11 cellular contexts compared by ENCODE assay signal in genomic region chr10:132159331-132160230, GRCh38. TPM values are rescaled to one million over a fixed set of nuclear protein-coding genes. Genes with fewer than 3 reads are reported as not detected.
DNase-seq lines count a peak whose midpoint lies in the region; ATAC-seq lines count a peak whose summit lies in the region.
"Not testable (repeated sequence)": the region's sequence is repeated elsewhere in the genome, so short reads cannot be mapped to it uniquely, and the experiment has no call there.
"Had no signal": no experiment of that assay in that cellular context is flagged by ENCODE, and none has a peak within 500 bp of the region (broad histone marks: within the 10 kb centered on the region; RNA-seq: fewer than 3 reads in every experiment).

No MANE protein-coding gene starts in this region.

- POLR2A ChIA-PET in activated naive CD8-positive, alpha-beta T cell treated with anti-CD3 and anti-CD28 coated beads, Interleukin-2, amount 10 ng/mL, durations not matched to agents 7 days and 5 days (lab: Charles Lee): not testable (repeated sequence)

- H3K18ac ChIP-seq in neuronal stem cell (ENCODE audit: low read length): not testable (repeated sequence)

- not testable (repeated sequence) for H2BK12ac ChIP-seq in neuronal stem cell (ENCODE audit: low read length)

- not testable (repeated sequence) for H3K4ac ChIP-seq in neuronal stem cell (ENCODE audit: low read length)

- H3K4me2 ChIP-seq in neuronal stem cell (ENCODE audit: insufficient read depth, low read length, poor library complexity, severe bottlenecking): not testable (repeated sequence)

- peak overlapping the region; percentile 8 for H3K14ac ChIP-seq in neuronal stem cell (ENCODE audit: low read length)

- ATAC-seq in activated naive CD8-positive, alpha-beta T cell treated with anti-CD3 and anti-CD28 coated beads, Interleukin-2, amount 10 ng/mL, durations not matched to agents 7 days and 5 days (ENCODE audit: low read depth); Right ventricle myocardium superior (ENCODE audit: poor library complexity); aorta (ENCODE audit: low FRiP score): not testable (repeated sequence)

- peaks cover 14% of the 10 kb centered on the region for H3K4me1 Mint-ChIP-seq in activated naive CD8-positive, alpha-beta T cell treated with anti-CD3 and anti-CD28 coated beads, Interleukin-2, amount 10 ng/mL, durations not matched to agents 7 days and 5 days

- H3K27me3 ChIP-seq in neuronal stem cell (ENCODE audit: control insufficient read depth in 3 of 3, insufficient read depth in 3 of 3, low read depth in 1 of 3, low read length in 3 of 3); aorta (ENCODE audit: control insufficient read depth in 1 of 2, insufficient read depth in 2 of 2, low read length in 1 of 2): not testable (repeated sequence)

- H3K27me3 Mint-ChIP-seq in activated naive CD8-positive, alpha-beta T cell treated with anti-CD3 and anti-CD28 coated beads, Interleukin-2, amount 10 ng/mL, durations not matched to agents 7 days and 5 days: not testable (repeated sequence)

- H3K27ac Mint-ChIP-seq in activated naive CD8-positive, alpha-beta T cell treated with anti-CD3 and anti-CD28 coated beads, Interleukin-2, amount 10 ng/mL, durations not matched to agents 7 days and 5 days: peak overlapping the region; percentile 79

- H4K8ac ChIP-seq in neuronal stem cell (ENCODE audit: low read depth, low read length): not testable (repeated sequence)

- not testable (repeated sequence) for H2AFZ ChIP-seq in neuronal stem cell (ENCODE audit: low read length)

- not testable (repeated sequence) for H3K23ac ChIP-seq in neuronal stem cell (ENCODE audit: low read depth, low read length, poor library complexity)

- not testable (repeated sequence) for H3K36me3 Mint-ChIP-seq in activated naive CD8-positive, alpha-beta T cell treated with anti-CD3 and anti-CD28 coated beads, Interleukin-2, amount 10 ng/mL, durations not matched to agents 7 days and 5 days

- H3K9me3 Mint-ChIP-seq in activated naive CD8-positive, alpha-beta T cell treated with anti-CD3 and anti-CD28 coated beads, Interleukin-2, amount 10 ng/mL, durations not matched to agents 7 days and 5 days: not testable (repeated sequence)

- H2BK120ac ChIP-seq in neuronal stem cell (ENCODE audit: low read depth, low read length): not testable (repeated sequence)

- H3K79me1 ChIP-seq in neuronal stem cell (ENCODE audit: low read depth, low read length): not testable (repeated sequence)

- not testable (repeated sequence) for H3K9me3 ChIP-seq in neuronal stem cell (replicated peaks in 1 of 2; ENCODE audit: control insufficient read depth in 2 of 2, insufficient read depth in 1 of 2, low read depth in 1 of 2, low read length in 2 of 2); aorta (ENCODE audit: control insufficient read depth, low read length)

- not testable (repeated sequence) for H2BK5ac ChIP-seq in neuronal stem cell (ENCODE audit: low read length)

- H4K91ac ChIP-seq in neuronal stem cell (ENCODE audit: low read depth, low read length, poor library complexity): not testable (repeated sequence)

- H3K27ac ChIP-seq in neuronal stem cell (replicated peaks; ENCODE audit: low read length); aorta (ENCODE audit: low read depth in 1 of 2, low read length in 2 of 2): not testable (repeated sequence)

- H3K4me1 ChIP-seq in neuronal stem cell (ENCODE audit: control insufficient read depth in 2 of 2, insufficient read depth in 1 of 2, low read depth in 1 of 2, low read length in 2 of 2); aorta (ENCODE audit: control insufficient read depth in 1 of 2, insufficient read depth in 2 of 2, low read length in 2 of 2): not testable (repeated sequence)

- intact Hi-C loops in Right ventricle myocardium superior (cut with DNase I): not testable (repeated sequence)
- intact Hi-C loops in aorta (cut with DNase I): loop anchor here in 1 of 2 donors (10.0 kb wide), 1 partner anchor 265 kb away; no protein-coding TSS in a partner anchor

- not testable (repeated sequence) for H3K9ac ChIP-seq in neuronal stem cell (ENCODE audit: low read depth, low read length, poor library complexity)

- peak; percentile 49 for DNase-seq in DMS153 (lab: John Stamatoyannopoulos, UW)
- DNase-seq in NCI-H1436 (lab: John Stamatoyannopoulos, UW): peak; percentile 88
- DNase-seq in T-helper 2 cell: peak in 3 of 5 experiments; percentile 25 to 59 (median 55)
- DNase-seq in activated T-cell treated with anti-CD3 and anti-CD28 coated beads, Interleukin-2, amount 50 U/mL, for 1 hour: peak; percentile 37
- DNase-seq in activated naive CD8-positive, alpha-beta T cell treated with anti-CD3 and anti-CD28 coated beads, Interleukin-2, amount 10 ng/mL, durations not matched to agents 7 days and 5 days; neuronal stem cell (ENCODE audit: low spot score): not testable (repeated sequence)
- DNase-seq in Right ventricle myocardium superior: peak; percentile 10
- peak; percentile 2 to 45 for DNase-seq in aorta

- H3K4me3 ChIP-seq in neuronal stem cell (ENCODE audit: low read length in 2 of 2); aorta (ENCODE audit: low read length in 2 of 2): not testable (repeated sequence)

- H3K4me3 Mint-ChIP-seq in activated naive CD8-positive, alpha-beta T cell treated with anti-CD3 and anti-CD28 coated beads, Interleukin-2, amount 10 ng/mL, durations not matched to agents 7 days and 5 days: not testable (repeated sequence)

- no CpG with 5 or more reads among the region's 6 CpGs for WGBS in neuronal stem cell (ENCODE audit: extremely low coverage in 2 of 2, insufficient read length in 2 of 2, insufficient replicate concordance in 1 of 2), 2 donors
- WGBS in aorta, 2 donors: 67 to 78% methylated on average over 4 to 6 of the region's 6 CpGs

- H2BK15ac ChIP-seq in neuronal stem cell (ENCODE audit: low read length): not testable (repeated sequence)

- not testable (repeated sequence) for H2AK5ac ChIP-seq in neuronal stem cell (ENCODE audit: low read depth, low read length)

- not testable (repeated sequence) for H3K36me3 ChIP-seq in neuronal stem cell (replicated peaks in 1 of 2; ENCODE audit: control insufficient read depth in 2 of 2, insufficient read depth in 2 of 2, low read length in 2 of 2); aorta (ENCODE audit: control insufficient read depth in 1 of 2, insufficient read depth in 2 of 2, low read length in 1 of 2)

RNA-seq across cellular contexts. Expression of gene DPYSL4, which starts 27.2 kb away (rescaled TPM):
- total RNA-seq in activated naive CD8-positive, alpha-beta T cell treated with anti-CD3 and anti-CD28 coated beads, Interleukin-2, amount 10 ng/mL, durations not matched to agents 7 days and 5 days: 1 to 10 TPM; 5.2 to 8.5 TPM
- 31.7 TPM for total RNA-seq in Right ventricle myocardium superior
- polyA plus RNA-seq in neuronal stem cell (2013, experiment 1 of 2): 27.1 TPM
- 25.4 TPM for polyA plus RNA-seq in neuronal stem cell (2013, experiment 2 of 2)
- 1 to 10 TPM in 1 of 2 donors, under 1 TPM in 1; 0.84 to 1.4 TPM for total RNA-seq in aorta
- under 1 TPM in 1 of 2 donors, not detected in 1; 0.95 TPM for polyA plus RNA-seq in aorta
- total RNA-seq: ascending aorta, HT-29, K562 had no signal
